ENCODE assay signal across 21 cellular contexts in the genomic region with DNA sequence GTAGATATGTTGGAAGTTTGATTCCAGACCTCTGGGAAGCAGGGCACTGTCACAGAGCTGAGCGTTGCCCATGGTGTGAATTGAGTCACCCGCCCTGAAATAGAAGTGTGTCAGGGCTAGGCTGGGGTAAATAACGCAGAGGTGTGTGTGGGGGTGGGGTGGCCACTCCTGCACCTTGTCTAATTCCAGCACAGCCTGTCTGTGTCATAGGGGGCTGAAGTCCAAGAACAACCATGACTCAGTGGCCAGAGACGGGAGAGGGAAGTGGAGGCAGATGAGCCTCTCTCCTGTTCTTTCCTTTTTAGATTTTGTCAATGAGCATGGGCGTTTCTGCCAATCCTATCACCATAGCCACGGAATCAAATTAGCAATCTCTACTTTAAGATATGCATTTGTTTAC.
DNase-seq lines count a peak whose midpoint lies in the region; ATAC-seq and TF ChIP-seq lines count a peak whose summit lies in the region.
"Had no signal": no experiment of that assay in that cellular context is flagged by ENCODE, and none has a peak within 500 bp of the region (broad histone marks: within the 10 kb centered on the region; RNA-seq: fewer than 3 reads in every experiment).

No MANE protein-coding gene starts in this region.

- no peaks in the 10 kb centered on the region for H3K27me3 Mint-ChIP-seq in chondrocyte (ENCODE audit: low read depth)
- H3K27me3 Mint-ChIP-seq in activated CD8-positive, alpha-beta memory T cell treated with anti-CD3 and anti-CD28 coated beads, Interleukin-2, amount 10 ng/mL, durations not matched to agents 7 days and 5 days = no peaks in the 10 kb centered on the region
- H3K27me3 Mint-ChIP-seq: CD4-positive, alpha-beta memory T cell; IgD-negative memory B cell had no signal

- H3K4me3 ChIP-seq in OCI-LY3 (ENCODE audit: low read length) = no peak overlapping the region
- H3K4me3 ChIP-seq: BLaER1, GM12878, GM23338, SJCRH30 had no signal

- no peak overlapping the region for H3K27ac ChIP-seq in OCI-LY3 (ENCODE audit: low read length)
- H3K27ac ChIP-seq: BLaER1, SJCRH30 had no signal

- ATAC-seq in activated CD8-positive, alpha-beta memory T cell treated with anti-CD3 and anti-CD28 coated beads, Interleukin-2, amount 10 ng/mL, durations not matched to agents 7 days and 5 days = no peak
- ATAC-seq: GM12878, GM23338, PC-3 had no signal

- no peak for TF ChIP-seq CTCF in OCI-LY3 (IDR thresholded peaks at IDR 0.05; ENCODE audit: low read depth, low read length)
- no peak for TF ChIP-seq CTCF in chondrocyte (IDR thresholded peaks at IDR 0.05)

- H3K4me1 Mint-ChIP-seq in chondrocyte (ENCODE audit: low read depth) = peaks cover 19% of the 10 kb centered on the region
- H3K4me1 Mint-ChIP-seq in activated CD8-positive, alpha-beta memory T cell treated with anti-CD3 and anti-CD28 coated beads, Interleukin-2, amount 10 ng/mL, durations not matched to agents 7 days and 5 days = no peaks in the 10 kb centered on the region
- H3K4me1 Mint-ChIP-seq: CD4-positive, alpha-beta memory T cell; GM23338; IgD-negative memory B cell had no signal

- no peaks in the 10 kb centered on the region for H3K27me3 ChIP-seq in OCI-LY3 (ENCODE audit: low read depth, low read length)
- H3K27me3 ChIP-seq: BLaER1, SJCRH30 had no signal

- H2AFZ ChIP-seq in OCI-LY3 (ENCODE audit: low read depth, low read length) = no peak overlapping the region
- H2AFZ ChIP-seq: GM23338 had no signal

- H4K20me1 ChIP-seq in OCI-LY3 (ENCODE audit: insufficient read depth, low read length) = no peaks in the 10 kb centered on the region
- H4K20me1 ChIP-seq: BLaER1 had no signal

- H3K36me3 ChIP-seq in OCI-LY3 (replicated peaks; ENCODE audit: low read depth, low read length) = no peaks in the 10 kb centered on the region
- H3K36me3 ChIP-seq: BLaER1, SJCRH30 had no signal

- peak overlapping the region; percentile 61 for H3K27ac Mint-ChIP-seq in chondrocyte (ENCODE audit: unreplicated experiment)
- no peak overlapping the region for H3K27ac Mint-ChIP-seq in activated CD8-positive, alpha-beta memory T cell treated with anti-CD3 and anti-CD28 coated beads, Interleukin-2, amount 10 ng/mL, durations not matched to agents 7 days and 5 days
- H3K27ac Mint-ChIP-seq: CD4-positive, alpha-beta memory T cell; GM23338; IgD-negative memory B cell had no signal

- no peaks in the 10 kb centered on the region for H3K36me3 Mint-ChIP-seq in chondrocyte (ENCODE audit: low read depth)
- H3K36me3 Mint-ChIP-seq in activated CD8-positive, alpha-beta memory T cell treated with anti-CD3 and anti-CD28 coated beads, Interleukin-2, amount 10 ng/mL, durations not matched to agents 7 days and 5 days = no peaks in the 10 kb centered on the region
- H3K36me3 Mint-ChIP-seq: CD4-positive, alpha-beta memory T cell; IgD-negative memory B cell had no signal

- CTCF ChIA-PET in activated CD8-positive, alpha-beta memory T cell treated with anti-CD3 and anti-CD28 coated beads, Interleukin-2, amount 10 ng/mL, durations not matched to agents 7 days and 5 days (lab: Charles Lee) = no interaction called here

- DNase-seq in Caki2 (ENCODE audit: low read depth) (peak; percentile 77), chondrocyte (ENCODE audit: low spot score) (no peak), occipital lobe (lab: John Stamatoyannopoulos, UW) (peak; percentile 4), germinal center (ENCODE audit: low spot score) (no peak)
- DNase-seq in activated CD4-positive, alpha-beta T cell treated with anti-CD3 and anti-CD28 coated beads, Interleukin-2, amount 50 U/mL, for 4 hours = no peak
- no peak for DNase-seq in activated CD8-positive, alpha-beta memory T cell treated with anti-CD3 and anti-CD28 coated beads, Interleukin-2, amount 10 ng/mL, durations not matched to agents 7 days and 5 days
- DNase-seq: Calu3; CD4-positive, alpha-beta memory T cell; EL; HCEC 1CT; Kasumi-1; NCI-H1105; NCI-H226; NCI-H524 treated with DMSO at 0.1 percent for 48 hours; PC-3; SJCRH30 had no signal

- H3K4me3 Mint-ChIP-seq in chondrocyte (ENCODE audit: unreplicated experiment) = no peak overlapping the region
- H3K4me3 Mint-ChIP-seq in activated CD8-positive, alpha-beta memory T cell treated with anti-CD3 and anti-CD28 coated beads, Interleukin-2, amount 10 ng/mL, durations not matched to agents 7 days and 5 days = no peak overlapping the region
- H3K4me3 Mint-ChIP-seq: CD4-positive, alpha-beta memory T cell; GM23338; IgD-negative memory B cell had no signal

- in situ Hi-C loops in Caki2 (cut with HindIII; ENCODE audit: low pct_unique_long_range_greater_than_20kb, low sequenced_read_pairs) = no loop called here

- H3K9ac ChIP-seq in OCI-LY3 (ENCODE audit: low read length) = no peak overlapping the region
- H3K9ac ChIP-seq: BLaER1 had no signal

- no peaks in the 10 kb centered on the region for H3K4me1 ChIP-seq in OCI-LY3 (ENCODE audit: low read length)

- 0 out of 2 replicates have a peak overlapping the region, but pooled peaks have one; percentile 2 for H3K4me2 ChIP-seq in OCI-LY3 (ENCODE audit: low read length)
- H3K4me2 ChIP-seq: BLaER1, GM23338 had no signal

- H3K79me2 ChIP-seq in OCI-LY3 (ENCODE audit: low read length) = no peaks in the 10 kb centered on the region

- H3K9me3 ChIP-seq in OCI-LY3 (ENCODE audit: insufficient read depth, low read length) = no peaks in the 10 kb centered on the region
- H3K9me3 ChIP-seq: BLaER1, SJCRH30 had no signal

- H3K9me3 Mint-ChIP-seq in chondrocyte (ENCODE audit: low read depth) = no peaks in the 10 kb centered on the region
- H3K9me3 Mint-ChIP-seq in activated CD8-positive, alpha-beta memory T cell treated with anti-CD3 and anti-CD28 coated beads, Interleukin-2, amount 10 ng/mL, durations not matched to agents 7 days and 5 days (ENCODE audit: low read depth) = peaks cover 5% of the 10 kb centered on the region

Comparison
In these comparisons a context has a peak if more than half of its experiments do, and no peak if none do; other contexts are left out.
1. DNase-seq: peak in Caki2 (single experiment) and occipital lobe (single experiment); none in chondrocyte (single experiment), activated CD4-positive, alpha-beta T cell treated with anti-CD3 and anti-CD28 coated beads, Interleukin-2, amount 50 U/mL, for 4 hours (0 of 2), germinal center (single experiment) and activated CD8-positive, alpha-beta memory T cell treated with anti-CD3 and anti-CD28 coated beads, Interleukin-2, amount 10 ng/mL, durations not matched to agents 7 days and 5 days (single experiment).